ENCODE assay signal across 20 cellular contexts in the genomic region with DNA sequence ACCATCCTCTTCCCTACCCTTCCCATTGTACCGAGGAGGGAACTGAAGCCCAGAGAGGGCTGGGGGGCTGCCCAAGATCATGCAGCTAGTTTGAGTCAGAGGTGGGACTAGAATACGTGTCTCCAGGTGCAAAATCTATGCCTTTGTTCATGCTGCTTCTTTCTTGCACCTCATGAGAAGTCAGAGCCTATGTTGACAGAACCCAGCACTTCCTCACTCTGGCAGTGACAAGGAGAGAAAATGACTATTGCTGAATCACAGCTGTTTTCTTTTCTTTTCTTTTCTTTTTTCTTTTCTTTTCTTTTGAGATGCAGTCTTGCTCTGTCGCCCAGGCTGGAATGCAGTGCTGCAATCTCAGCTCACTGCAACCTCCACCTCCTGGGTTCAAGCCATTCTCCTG. TPM values are rescaled to one million over a fixed set of nuclear protein-coding genes. Genes with fewer than 3 reads are reported as not detected.
"Had no signal": no experiment of that assay in that cellular context is flagged by ENCODE, and none has a peak within 500 bp of the region (broad histone marks: within the 10 kb centered on the region; RNA-seq: fewer than 3 reads in every experiment).

No MANE protein-coding gene starts in this region.

- H3K27me3 ChIP-seq: colonic mucosa, upper lobe of left lung had no signal

- H3K27ac ChIP-seq: colonic mucosa, lower lobe of right lung had no signal

- H3K4me3 ChIP-seq: colonic mucosa, lower lobe of right lung, smooth muscle cell had no signal

- DNase-seq: activated CD4-positive, alpha-beta T cell treated with anti-CD3 and anti-CD28 coated beads, Interleukin-2, amount 10 ng/mL, durations not matched to agents 7 days and 5 days; activated CD4-positive, CD25-positive, alpha-beta regulatory T cell; activated CD8-positive, alpha-beta T cell treated with anti-CD3 and anti-CD28 coated beads, Interleukin-2, amount 10 ng/mL, durations not matched to agents 7 days and 5 days; activated effector memory CD4-positive, alpha-beta T cell treated with Interleukin-2 at 50 U/mL for 16 hours; activated naive CD4-positive, alpha-beta T cell treated with anti-CD3 and anti-CD28 coated beads, Interleukin-2, amount 10 ng/mL, durations not matched to agents 7 days and 5 days; activated naive CD8-positive, alpha-beta T cell treated with anti-CD3 and anti-CD28 coated beads, Interleukin-2, amount 50 U/mL, for 24 hours; activated T-cell treated with anti-CD3 and anti-CD28 coated beads, Interleukin-2, amount 50 U/mL, for 4 hours; colonic mucosa; erythroblast; foreskin melanocyte; islet precursor cell; lower lobe of right lung; nucleus accumbens; stimulated activated CD4-positive, alpha-beta T cell treated with anti-CD3 and anti-CD28 coated beads, Interleukin-4, amount 100 ng/mL, for 24 hours had no signal

- H3K4me3 Mint-ChIP-seq: activated CD4-positive, alpha-beta T cell treated with anti-CD3 and anti-CD28 coated beads, Interleukin-2, amount 10 ng/mL, durations not matched to agents 7 days and 5 days; activated CD8-positive, alpha-beta T cell treated with anti-CD3 and anti-CD28 coated beads, Interleukin-2, amount 10 ng/mL, durations not matched to agents 7 days and 5 days; activated naive CD4-positive, alpha-beta T cell treated with anti-CD3 and anti-CD28 coated beads, Interleukin-2, amount 10 ng/mL, durations not matched to agents 7 days and 5 days; activated naive CD8-positive, alpha-beta T cell treated with anti-CD3 and anti-CD28 coated beads, Interleukin-2, amount 50 U/mL, for 24 hours; natural killer cell treated with Interleukin-12 subunit alpha and Interleukin-12 subunit beta and Interleukin-15 and Interleukin-18, amount 100 ng/mL, for 72 hours had no signal

- H3K27ac Mint-ChIP-seq: activated CD4-positive, alpha-beta T cell treated with anti-CD3 and anti-CD28 coated beads, Interleukin-2, amount 10 ng/mL, durations not matched to agents 7 days and 5 days; activated CD8-positive, alpha-beta T cell treated with anti-CD3 and anti-CD28 coated beads, Interleukin-2, amount 10 ng/mL, durations not matched to agents 7 days and 5 days; activated naive CD4-positive, alpha-beta T cell treated with anti-CD3 and anti-CD28 coated beads, Interleukin-2, amount 10 ng/mL, durations not matched to agents 7 days and 5 days; activated naive CD8-positive, alpha-beta T cell treated with anti-CD3 and anti-CD28 coated beads, Interleukin-2, amount 50 U/mL, for 24 hours; brain; stimulated activated effector memory CD8-positive, alpha-beta T cell treated with anti-CD3 and anti-CD28 coated beads, Interleukin-12 subunit alpha, Interleukin-12 subunit beta, amount 100 ng/mL, for 72 hours had no signal

- ATAC-seq: activated CD8-positive, alpha-beta T cell treated with anti-CD3 and anti-CD28 coated beads, Interleukin-2, amount 10 ng/mL, durations not matched to agents 7 days and 5 days; activated naive CD8-positive, alpha-beta T cell treated with anti-CD3 and anti-CD28 coated beads, Interleukin-2, amount 50 U/mL, for 24 hours; activated T-cell treated with anti-CD3 and anti-CD28 coated beads, Interleukin-2, amount 50 U/mL, for 4 hours; natural killer cell treated with Interleukin-12 subunit alpha and Interleukin-12 subunit beta and Interleukin-15 and Interleukin-18, amount 100 ng/mL, for 72 hours; stimulated activated effector memory CD8-positive, alpha-beta T cell treated with anti-CD3 and anti-CD28 coated beads, Interleukin-12 subunit alpha, Interleukin-12 subunit beta, amount 100 ng/mL, for 72 hours had no signal

- H3K9me3 Mint-ChIP-seq: activated CD4-positive, alpha-beta T cell treated with anti-CD3 and anti-CD28 coated beads, Interleukin-2, amount 10 ng/mL, durations not matched to agents 7 days and 5 days; activated naive CD4-positive, alpha-beta T cell treated with anti-CD3 and anti-CD28 coated beads, Interleukin-2, amount 10 ng/mL, durations not matched to agents 7 days and 5 days; activated naive CD8-positive, alpha-beta T cell treated with anti-CD3 and anti-CD28 coated beads, Interleukin-2, amount 50 U/mL, for 24 hours; activated T-cell treated with anti-CD3 and anti-CD28 coated beads, Interleukin-2, amount 50 U/mL, for 4 hours; natural killer cell treated with Interleukin-12 subunit alpha and Interleukin-12 subunit beta and Interleukin-15 and Interleukin-18, amount 100 ng/mL, for 72 hours; stimulated activated effector memory CD8-positive, alpha-beta T cell treated with anti-CD3 and anti-CD28 coated beads, Interleukin-12 subunit alpha, Interleukin-12 subunit beta, amount 100 ng/mL, for 72 hours had no signal

- H3K36me3 ChIP-seq: colonic mucosa, thoracic aorta had no signal

- H3K4me1 ChIP-seq: colonic mucosa had no signal

- H3K4me2 ChIP-seq: smooth muscle cell had no signal

- H3K36me3 Mint-ChIP-seq: activated naive CD4-positive, alpha-beta T cell treated with anti-CD3 and anti-CD28 coated beads, Interleukin-2, amount 10 ng/mL, durations not matched to agents 7 days and 5 days; natural killer cell treated with Interleukin-12 subunit alpha and Interleukin-12 subunit beta and Interleukin-15 and Interleukin-18, amount 100 ng/mL, for 72 hours had no signal

- H3K9me3 ChIP-seq: colonic mucosa, lower lobe of right lung, thoracic aorta, upper lobe of left lung had no signal

RNA-seq across cellular contexts. Expression of a gene that starts 43.3 kb away (rescaled TPM):
- total RNA-seq: lower lobe of right lung, smooth muscle cell had no signal
